In the genomic region with DNA sequence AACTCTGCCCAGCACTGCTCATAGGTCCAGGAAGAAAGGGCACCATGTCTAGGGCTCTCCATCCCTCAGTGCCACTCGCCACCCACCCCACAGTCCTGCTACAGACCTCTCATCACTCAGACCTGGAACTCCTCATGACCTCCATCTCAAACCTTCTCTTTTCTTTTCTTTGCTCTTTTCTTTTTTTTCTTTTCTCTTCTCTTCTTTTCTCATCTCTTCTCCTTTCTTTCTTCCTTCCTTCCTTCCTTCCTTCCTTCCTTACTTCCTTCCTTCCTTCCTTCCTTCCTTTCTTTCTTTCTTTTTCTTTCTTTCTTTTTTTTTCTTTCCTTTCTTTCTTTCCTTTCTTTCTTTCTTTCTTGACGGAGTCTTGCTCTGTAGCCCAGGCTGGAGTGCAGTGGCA, we compare ENCODE assay signal across 17 cellular contexts.
A peak's percentile ranks its signal among the peaks of the same experiment; 100 is the strongest.
DNase-seq lines count a peak whose midpoint lies in the region; ATAC-seq and TF ChIP-seq lines count a peak whose summit lies in the region.
"Had no signal": no experiment of that assay in that cellular context is flagged by ENCODE, and none has a peak within 500 bp of the region (broad histone marks: within the 10 kb centered on the region; RNA-seq: fewer than 3 reads in every experiment).

No MANE protein-coding gene starts in this region.

- 94 to 98% methylated on average over 2 of the region's 2 CpGs for WGBS in lower leg skin, 2 donors

- intact Hi-C loops in lower leg skin (cut with DNase I; ENCODE audit: low total_unique reads): no loop called here

- no peak for DNase-seq in T-helper 17 cell
- no peak for DNase-seq in neural crest cell (ENCODE audit: low read depth, low spot score)
- no peak for DNase-seq in lower leg skin (ENCODE audit: low spot score in 2 of 2)
- no peak for DNase-seq in NCI-H1417 treated with DMSO at 0.1 percent for 48 hours (lab: John Stamatoyannopoulos, UW)
- DNase-seq in medulla oblongata (ENCODE audit: extremely low spot score): no peak
- DNase-seq: C1 segment of cervical spinal cord; Calu3; CD4-positive, alpha-beta memory T cell; COR-L47; DMS53; DMS79 treated with DMSO at 0.1 percent for 48 hours; GF-D8; H9; HFFc6 had no signal

- H3K4me1 Mint-ChIP-seq in T-helper 17 cell: peaks cover 15% of the 10 kb centered on the region
- peaks cover 4% of the 10 kb centered on the region for H3K4me1 Mint-ChIP-seq in neural crest cell

- H3K9me3 ChIP-seq in HEK293 (ENCODE audit: control insufficient read depth, insufficient read depth, low read depth, low read length): no peaks in the 10 kb centered on the region
- no peaks in the 10 kb centered on the region for H3K9me3 ChIP-seq in T-helper 17 cell (ENCODE audit: control insufficient read depth, low read length, poor library complexity, severe bottlenecking)

- peaks cover 6% of the 10 kb centered on the region for H3K36me3 Mint-ChIP-seq in T-helper 17 cell (ENCODE audit: low read depth)
- no peaks in the 10 kb centered on the region for H3K36me3 Mint-ChIP-seq in neural crest cell (ENCODE audit: low read depth)
- H3K36me3 Mint-ChIP-seq: CD4-positive, alpha-beta memory T cell had no signal

- no peak for TF ChIP-seq CTCF in HEK293 (tag by site-specific recombination; IDR thresholded peaks at IDR 0.05)
- no peak for TF ChIP-seq CTCF in neural crest cell (conservative IDR thresholded peaks at IDR 0.05)
- TF ChIP-seq CTCF in lower leg skin (IDR thresholded peaks at IDR 0.05): no peak

- no peaks in the 10 kb centered on the region for H3K9me3 Mint-ChIP-seq in neural crest cell
- H3K9me3 Mint-ChIP-seq: CD4-positive, alpha-beta memory T cell; HFFc6 had no signal

- no peaks in the 10 kb centered on the region for H3K36me3 ChIP-seq in HEK293 (ENCODE audit: control insufficient read depth in 2 of 2, insufficient read depth in 1 of 2, low read length in 2 of 2)

- no peak for ATAC-seq in T-helper 17 cell
- ATAC-seq: GM23338, HCT116 had no signal

- CTCF ChIA-PET in HEK293 (lab: Yijun Ruan, JAX): no interaction called here

- no peak overlapping the region for H3K4me3 ChIP-seq in HEK293 (ENCODE audit: low read depth, low read length)
- H3K4me3 ChIP-seq in lower leg skin (ENCODE audit: low read depth, poor library complexity, severe bottlenecking): no peak overlapping the region
- H3K4me3 ChIP-seq: GM23338 had no signal

- H3K27ac Mint-ChIP-seq in T-helper 17 cell (peak overlapping the region; percentile 54), neural crest cell (ENCODE audit: unreplicated experiment) (peak overlapping the region; percentile 35)
- H3K27ac Mint-ChIP-seq: CD4-positive, alpha-beta memory T cell; GM23338; H9; HFFc6 had no signal

- H3K27me3 Mint-ChIP-seq in T-helper 17 cell (no peaks in the 10 kb centered on the region), neural crest cell (ENCODE audit: low read depth) (no peaks in the 10 kb centered on the region)
- H3K27me3 Mint-ChIP-seq: CD4-positive, alpha-beta memory T cell had no signal

- no peaks in the 10 kb centered on the region for H3K4me1 ChIP-seq in HEK293 (ENCODE audit: control insufficient read depth, insufficient read depth, low read length)

- H3K27ac ChIP-seq in HEK293 (ENCODE audit: extremely low read depth, low read depth, low read length): no peak overlapping the region

- H3K4me3 Mint-ChIP-seq in T-helper 17 cell: no peak overlapping the region
- no peak overlapping the region for H3K4me3 Mint-ChIP-seq in neural crest cell
- H3K4me3 Mint-ChIP-seq: CD4-positive, alpha-beta memory T cell; GM23338; H9; HFFc6 had no signal

- POLR2A ChIA-PET in HEK293 (lab: Yijun Ruan, JAX): no interaction called here

- TF ChIP-seq POLR2A in lower leg skin (IDR thresholded peaks at IDR 0.05): no peak

TF ChIP-seq in HEK293, 187 proteins besides CTCF, POLR2A, EP300 and RAD21:
- TF ChIP-seq ZNF623 (tag by site-specific recombination; IDR thresholded peaks at IDR 0.05): no peak
- TF ChIP-seq ZNF366 (tag by site-specific recombination; conservative IDR thresholded peaks at IDR 0.05): peak; percentile 52
